8 cellular contexts compared by ENCODE assay signal in the genomic region with DNA sequence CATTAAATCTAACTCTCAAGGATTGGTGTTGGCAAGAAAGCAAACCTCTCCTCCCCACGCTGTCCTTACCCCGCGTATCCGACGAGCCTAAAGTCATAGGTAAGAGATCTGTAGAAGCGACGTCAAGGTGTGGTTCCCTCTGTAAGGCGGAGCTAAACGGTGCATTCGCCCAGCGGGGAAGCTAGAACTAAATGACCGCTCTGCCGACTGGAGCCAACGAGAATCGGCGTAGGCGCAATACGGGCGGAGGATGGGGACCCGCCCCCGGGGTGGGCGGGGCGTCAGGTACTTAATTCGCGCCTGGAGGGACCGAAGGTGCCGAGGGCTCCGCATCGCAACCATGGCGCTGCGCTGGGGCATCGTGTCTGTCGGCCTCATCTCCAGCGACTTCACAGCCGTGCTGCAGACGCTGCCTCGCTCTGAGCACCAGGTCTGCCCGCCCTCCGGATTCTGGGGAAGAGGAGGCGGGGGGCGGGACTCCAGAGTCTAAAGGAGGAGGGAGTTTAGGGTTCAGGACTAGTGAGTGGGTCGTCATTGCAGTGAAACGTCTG. TPM values are rescaled to one million over a fixed set of nuclear protein-coding genes. Genes with fewer than 3 reads are reported as not detected.
DNase-seq lines count a peak whose midpoint lies in the region; ATAC-seq, FAIRE-seq and TF ChIP-seq lines count a peak whose summit lies in the region.

A gene (plus strand): TSS at position 318 of the 551 bp plus-strand sequence. CDS start 23 bp downstream, at position 341.

- H3K4me3 ChIP-seq in small intestine (ENCODE audit: low read depth in 1 of 2, low read length in 2 of 2) = peak within 1 kb of the TSS; percentile 3 to 45

- POLR2A ChIA-PET in MCF 10A (lab: Yijun Ruan, JAX) = interaction anchor here (0.7 to 1.9 kb wide), 7 partner anchors 14 to 315 kb away, joined by 3 to 11 read pairs (median 5); a partner anchor contains a TSS

- H3K27ac ChIP-seq in VCaP (peak within 1 kb of the TSS; percentile 59), small intestine (ENCODE audit: low read depth in 1 of 2, low read length in 1 of 2) (peak within 1 kb of the TSS; percentile 3 to 53)

- CTCF ChIA-PET in MCF 10A (lab: Yijun Ruan, JAX) = interaction anchor here (0.8 to 1.8 kb wide), 3 partner anchors 14 to 146 kb away, joined by 4 to 10 read pairs (median 5); no protein-coding TSS in a partner anchor

- H3K4me1 Mint-ChIP-seq in MCF 10A (ENCODE audit: insufficient read depth, unreplicated experiment) (peaks cover 5% of the 10 kb centered on the region), immature natural killer cell (peaks cover 8 to 13% of the 10 kb centered on the region in 2 donors)

- no peaks in the 10 kb centered on the region for H3K27me3 ChIP-seq in small intestine (ENCODE audit: control insufficient read depth in 2 of 2, insufficient read depth in 2 of 2, low read length in 2 of 2)

- DNase-seq in AML-193 (lab: John Stamatoyannopoulos, UW) (peak; percentile 5 to 10), NCI-H2081 treated with DMSO at 0.1 percent for 48 hours (lab: John Stamatoyannopoulos, UW) (peak; percentile 74), MCF 10A (ENCODE audit: unreplicated experiment) (peak; percentile 90), immature natural killer cell (peak; percentile 65 to 75 (median 72)), small intestine (peak; percentile 98)

- no TSS peak for BruUV-seq in MCF 10A (replicated peaks; lab: Mats Ljungman, UMichigan)

- H3K36me3 ChIP-seq in small intestine (ENCODE audit: control insufficient read depth in 2 of 2, insufficient read depth in 2 of 2, low read length in 2 of 2) = no peaks in the 10 kb centered on the region

- peaks cover 0 to 2% of the 10 kb centered on the region in 2 donors for H3K4me1 ChIP-seq in small intestine (ENCODE audit: control insufficient read depth in 2 of 2, insufficient read depth in 1 of 2, low read depth in 1 of 2, low read length in 1 of 2)

- H3K36me3 Mint-ChIP-seq in MCF 10A (ENCODE audit: insufficient read depth, unreplicated experiment) = no peaks in the 10 kb centered on the region
- H3K36me3 Mint-ChIP-seq in immature natural killer cell = no peaks in the 10 kb centered on the region

- TF ChIP-seq CTCF in VCaP (conservative IDR thresholded peaks at IDR 0.05) (0 out of 2 replicates have a peak, but pooled peaks have one; percentile 10), MCF 10A (IDR thresholded peaks at IDR 0.05; ENCODE audit: unreplicated experiment) (no peak)

- H3K9me3 Mint-ChIP-seq in MCF 10A (ENCODE audit: unreplicated experiment) = no peaks in the 10 kb centered on the region
- no peaks in the 10 kb centered on the region for H3K9me3 Mint-ChIP-seq in immature natural killer cell

- intact Hi-C loops in MCF 10A (cut with micrococcal nuclease) = no loop called here

- 0 to 1% (median 0%) methylated on average over 40 to 43 of the region's 43 CpGs for whole genome bisulfite sequencing in small intestine, 3 donors

- H3K27ac Mint-ChIP-seq in MCF 10A (ENCODE audit: low read depth, unreplicated experiment) (no peak within 1 kb of the TSS), immature natural killer cell (peak within 1 kb of the TSS in 4 of 6 donors; percentile 17 to 56 (median 26))

- FAIRE-seq in small intestine (lab: Jason Lieb, UNC) = no peak

- H3K27me3 Mint-ChIP-seq in MCF 10A (ENCODE audit: insufficient read depth, unreplicated experiment) (no peaks in the 10 kb centered on the region), immature natural killer cell (ENCODE audit: low read depth in 3 of 3) (peaks cover 3 to 6% (median 4%) of the 10 kb centered on the region in 3 donors)

- H3K9me3 ChIP-seq in small intestine (ENCODE audit: control insufficient read depth, low read depth) = no peaks in the 10 kb centered on the region

- H3K4me3 Mint-ChIP-seq in MCF 10A (ENCODE audit: unreplicated experiment) (peak within 1 kb of the TSS; percentile 75), immature natural killer cell (peak within 1 kb of the TSS; percentile 78 to 87 (median 84))

- ATAC-seq in GM21529 (IDR thresholded peaks at IDR 0.05; ENCODE audit: unreplicated experiment) (peak; percentile 68), HG02678 (IDR thresholded peaks at IDR 0.05; ENCODE audit: unreplicated experiment) (no peak)

RNA-seq across cellular contexts. Expression of the gene that starts here (rescaled TPM):
- not detected in 2 replicates for total RNA-seq in MCF 10A (2022)
- 1 to 10 TPM in 1 of 3 donors, not detected in 2; 1.3 TPM for polyA plus RNA-seq in immature natural killer cell
- 10 to 100 TPM in 2 of 3 donors, 1 to 10 TPM in 1; 2.9 to 36.2 (median 19.7) TPM for polyA plus RNA-seq in small intestine

Comparison
In these comparisons a context has a peak if more than half of its experiments do, and no peak if none do; other contexts are left out.
1. Peak in DNase-seq in MCF 10A; RNA of the gene not detected or under 1 TPM.
2. DNase-seq: peak in every context shown above with its lines; median percentile 98 in small intestine; 90 in MCF 10A; 74 in NCI-H2081 treated with DMSO at 0.1 percent for 48 hours; 72 in immature natural killer cell; 8 in AML-193.